27 cellular contexts compared by ENCODE assay signal in the genomic region with DNA sequence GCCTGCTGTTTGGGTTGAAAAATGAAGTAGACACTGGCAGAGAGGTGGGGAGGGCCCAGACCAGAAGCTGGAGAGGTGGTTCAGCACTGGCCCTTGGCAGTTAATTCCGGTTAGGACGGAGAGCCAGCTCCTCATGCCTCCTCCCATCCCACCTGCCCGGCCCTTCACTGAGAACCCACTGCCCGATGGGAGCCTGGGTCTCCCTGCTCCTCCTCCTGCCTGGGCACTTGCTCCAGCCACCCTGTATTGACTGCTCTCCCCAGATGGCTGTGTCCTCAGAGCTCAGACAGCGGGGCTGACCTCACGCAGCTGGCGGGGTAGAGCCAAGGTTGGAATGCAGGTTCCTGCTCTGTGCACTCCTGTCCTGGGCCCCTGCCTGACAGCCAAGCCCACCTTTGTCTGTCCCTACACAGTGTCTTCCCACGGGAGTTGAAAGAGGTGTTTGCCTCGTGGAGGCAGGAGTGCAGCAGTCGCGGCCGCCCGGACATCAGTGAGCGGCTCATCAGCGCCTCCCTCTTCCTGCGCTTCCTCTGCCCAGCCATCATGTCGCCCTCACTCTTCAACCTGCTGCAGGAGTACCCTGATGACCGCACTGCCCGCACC.
A peak's percentile ranks its signal among the peaks of the same experiment; 100 is the strongest.
DNase-seq lines count a peak whose midpoint lies in the region; ATAC-seq, FAIRE-seq and TF ChIP-seq lines count a peak whose summit lies in the region.
"Had no signal": no experiment of that assay in that cellular context is flagged by ENCODE, and none has a peak within 500 bp of the region (broad histone marks: within the 10 kb centered on the region; RNA-seq: fewer than 3 reads in every experiment).

No MANE protein-coding gene starts in this region.

- FAIRE-seq in pancreas (lab: Jason Lieb, UNC) = no peak
- FAIRE-seq: A204.1, GM12891, islet of Langerhans, RCC 7860 had no signal

- DNase-seq in Right ventricle myocardium superior (peak; percentile 42), left cardiac atrium (no peak), heart left ventricle (peak in 3 of 5 donors; percentile 19 to 46 (median 43)), pancreas (peak in 2 of 6 donors; percentile 22 to 58), upper lobe of right lung (no peak), NCI-H526 (lab: John Stamatoyannopoulos, UW) (no peak)
- DNase-seq in effector CD8-positive, alpha-beta T cell (lab: John Stamatoyannopoulos, UW) = no peak
- DNase-seq: activated CD4-positive, alpha-beta T cell treated with anti-CD3 and anti-CD28 coated beads for 1 hour; activated CD8-positive, alpha-beta T cell treated with anti-CD3 and anti-CD28 coated beads for 36 hours; activated naive CD4-positive, alpha-beta T cell treated with anti-CD3 and anti-CD28 coated beads, Interleukin-2, amount 50 U/mL, for 16 hours; AML-193; amniotic stem cell; natural killer cell; NCI-H1092; NCI-H1930; NCI-H2227 treated with DMSO at 0.1 percent for 48 hours; stimulated activated naive CD4-positive, alpha-beta T cell treated with Interleukin-2 at 50 U/mL for 16 hours; T-helper 2 cell; thyroid gland had no signal

- H3K27ac ChIP-seq in heart left ventricle (peak overlapping the region in 9 of 12 donors; percentile 54 to 91 (median 65)), pancreas (peak overlapping the region; percentile 57 to 89 (median 78)), upper lobe of right lung (peak overlapping the region; percentile 42)
- H3K27ac ChIP-seq: GM23248, SK-N-MC had no signal

- TF ChIP-seq CTCF in heart left ventricle (IDR thresholded peaks at IDR 0.05) (no peak), pancreas (IDR thresholded peaks at IDR 0.05) (no peak), upper lobe of right lung (IDR thresholded peaks at IDR 0.05) (no peak)

- no peak for TF ChIP-seq POLR2A in heart left ventricle (IDR thresholded peaks at IDR 0.05)

- H3K4me3 ChIP-seq in heart left ventricle (no peak overlapping the region), pancreas (no peak overlapping the region), upper lobe of right lung (no peak overlapping the region)
- H3K4me3 ChIP-seq: GM23248, SK-N-MC, thyroid gland had no signal

- intact Hi-C loops in Right ventricle myocardium superior (cut with DNase I) (no loop called here), left cardiac atrium (cut with DNase I) (no loop called here), heart left ventricle (cut with DNase I) (no loop called here), pancreas (cut with DNase I) (no loop called here), upper lobe of right lung (cut with DNase I) (loop anchor here (5.0 kb wide), 1 partner anchor 226 kb away; no protein-coding TSS in a partner anchor)

- H3K9me3 ChIP-seq in heart left ventricle (no peaks in the 10 kb centered on the region), pancreas (no peaks in the 10 kb centered on the region), upper lobe of right lung (no peaks in the 10 kb centered on the region)
- H3K9me3 ChIP-seq: thyroid gland had no signal

- H3K36me3 ChIP-seq in heart left ventricle = peaks cover 0 to 98% (median 78%) of the 10 kb centered on the region in 9 donors
- peaks cover 0 to 42% (median 15%) of the 10 kb centered on the region in 3 donors for H3K36me3 ChIP-seq in pancreas
- H3K36me3 ChIP-seq in upper lobe of right lung = peaks cover 65% of the 10 kb centered on the region

- H3K4me1 ChIP-seq in heart left ventricle (peaks cover 4 to 70% (median 29%) of the 10 kb centered on the region in 12 donors), pancreas (peaks cover 16 to 19% (median 17%) of the 10 kb centered on the region in 3 donors), upper lobe of right lung (peaks cover 16% of the 10 kb centered on the region)

- ATAC-seq in Right ventricle myocardium superior (ENCODE audit: poor library complexity) (peak; percentile 3), left cardiac atrium (no peak), heart left ventricle (peak in 1 of 4 donors; percentile 1), pancreas (no peak), upper lobe of right lung (no peak), HG03571 (IDR thresholded peaks at IDR 0.05; ENCODE audit: unreplicated experiment) (no peak)
- ATAC-seq: activated CD8-positive, alpha-beta T cell treated with anti-CD3 and anti-CD28 coated beads for 36 hours; activated T-helper 17 cell treated with anti-CD3 and anti-CD28 coated beads, Interleukin-2, amount 50 U/mL, for 72 hours; natural killer cell had no signal

- WGBS in heart left ventricle, 4 donors = 72 to 79% (median 74%) methylated on average over 13 to 19 of the region's 19 CpGs
- 93% methylated on average over 19 of the region's 19 CpGs for WGBS in pancreas, 2 donors

- H3K27me3 ChIP-seq in heart left ventricle (no peaks in the 10 kb centered on the region), pancreas (no peaks in the 10 kb centered on the region), upper lobe of right lung (no peaks in the 10 kb centered on the region)
- H3K27me3 ChIP-seq: thyroid gland had no signal

Comparison
In these comparisons a context has a peak if more than half of its experiments do, and no peak if none do; other contexts are left out.
1. DNase-seq: peak in Right ventricle myocardium superior (single experiment) and heart left ventricle (3 of 5); none in left cardiac atrium (single experiment), upper lobe of right lung (single experiment), NCI-H526 (0 of 2) and effector CD8-positive, alpha-beta T cell (single experiment).
2. Peak in every context shown above with its lines, with median percentiles within 50 percentile points of each other: H3K27ac ChIP-seq.